Comparison of ENCODE assay signal across 8 cellular contexts in the genomic region with DNA sequence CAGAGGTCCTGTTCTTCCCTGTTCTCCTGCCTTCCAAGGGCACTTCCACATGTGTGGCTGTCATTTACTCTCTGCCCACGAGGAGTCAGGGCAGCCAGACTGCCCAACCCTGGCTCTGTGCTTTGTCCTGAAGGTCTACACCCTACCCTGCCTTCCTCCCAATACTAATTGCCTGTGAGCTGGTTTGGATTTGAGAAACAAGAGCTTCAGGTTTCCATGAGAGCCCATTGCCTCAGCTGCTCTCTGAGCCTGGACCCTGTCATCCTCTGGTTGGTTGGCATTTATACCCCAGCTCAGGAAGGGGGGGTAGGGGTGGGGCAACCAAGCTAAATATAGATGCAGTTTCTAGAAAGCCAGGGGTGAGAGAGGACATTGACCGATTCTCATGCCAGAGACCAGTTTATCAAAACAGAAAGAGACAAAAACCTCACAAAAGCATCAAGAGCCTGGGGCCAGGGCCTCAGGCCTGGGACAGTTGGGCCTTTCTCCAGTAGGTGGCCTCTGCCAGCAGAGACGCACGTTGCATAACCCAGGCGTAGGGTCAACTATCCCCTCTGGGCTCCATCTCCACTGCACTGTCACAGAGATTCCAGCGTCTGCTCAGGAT. TPM values are rescaled to one million over a fixed set of nuclear protein-coding genes. Genes with fewer than 3 reads are reported as not detected.
DNase-seq lines count a peak whose midpoint lies in the region; ATAC-seq and TF ChIP-seq lines count a peak whose summit lies in the region.

No MANE protein-coding gene starts in this region.

- CTCF ChIA-PET in activated CD8-positive, alpha-beta memory T cell treated with anti-CD3 and anti-CD28 coated beads, Interleukin-2, amount 10 ng/mL, durations not matched to agents 7 days and 5 days (lab: Charles Lee) = interaction anchor here (0.9 to 5.8 kb wide), 11 partner anchors 10 to 128 kb away, joined by 3 to 34 read pairs (median 4); a partner anchor contains a TSS
- CTCF ChIA-PET in CD8-positive, alpha-beta memory T cell (lab: Charles Lee) = interaction anchor here (0.7 to 2.7 kb wide), 3 partner anchors 21 to 79 kb away, joined by 3 to 10 read pairs (median 3); no protein-coding TSS in a partner anchor

- H3K9me3 Mint-ChIP-seq in activated CD8-positive, alpha-beta memory T cell treated with anti-CD3 and anti-CD28 coated beads, Interleukin-2, amount 10 ng/mL, durations not matched to agents 7 days and 5 days (ENCODE audit: low read depth) = no peaks in the 10 kb centered on the region
- no peaks in the 10 kb centered on the region for H3K9me3 Mint-ChIP-seq in chondrocyte (ENCODE audit: low read depth)
- no peaks in the 10 kb centered on the region for H3K9me3 Mint-ChIP-seq in CD8-positive, alpha-beta memory T cell

- no peak overlapping the region for H3K4me3 Mint-ChIP-seq in activated CD8-positive, alpha-beta memory T cell treated with anti-CD3 and anti-CD28 coated beads, Interleukin-2, amount 10 ng/mL, durations not matched to agents 7 days and 5 days
- H3K4me3 Mint-ChIP-seq in chondrocyte (ENCODE audit: unreplicated experiment) = no peak overlapping the region
- no peak overlapping the region for H3K4me3 Mint-ChIP-seq in CD8-positive, alpha-beta memory T cell

- H3K36me3 Mint-ChIP-seq in activated CD8-positive, alpha-beta memory T cell treated with anti-CD3 and anti-CD28 coated beads, Interleukin-2, amount 10 ng/mL, durations not matched to agents 7 days and 5 days = peaks cover 50% of the 10 kb centered on the region
- H3K36me3 Mint-ChIP-seq in chondrocyte (ENCODE audit: low read depth) = peaks cover under 1% of the 10 kb centered on the region
- H3K36me3 Mint-ChIP-seq in CD8-positive, alpha-beta memory T cell = no peaks in the 10 kb centered on the region

- no peaks in the 10 kb centered on the region for H3K9me3 ChIP-seq in muscle layer of colon (ENCODE audit: low read length)
- H3K9me3 ChIP-seq in CD8-positive, alpha-beta memory T cell (ENCODE audit: low read length) = no peaks in the 10 kb centered on the region

- TF ChIP-seq CTCF in LNCaP clone FGC (IDR thresholded peaks at IDR 0.05; ENCODE audit: control insufficient read depth, extremely low read depth, insufficient read depth) (0 out of 2 replicates have a peak, but pooled peaks have one; percentile 25), chondrocyte (IDR thresholded peaks at IDR 0.05) (peak; percentile 70)

- no peaks in the 10 kb centered on the region for H3K36me3 ChIP-seq in muscle layer of colon (ENCODE audit: insufficient read depth, low read length)
- H3K36me3 ChIP-seq in CD8-positive, alpha-beta memory T cell (ENCODE audit: insufficient read depth, low read length) = no peaks in the 10 kb centered on the region

- H3K27ac Mint-ChIP-seq in activated CD8-positive, alpha-beta memory T cell treated with anti-CD3 and anti-CD28 coated beads, Interleukin-2, amount 10 ng/mL, durations not matched to agents 7 days and 5 days = peak overlapping the region; percentile 73
- peak overlapping the region; percentile 45 for H3K27ac Mint-ChIP-seq in chondrocyte (ENCODE audit: unreplicated experiment)
- peak overlapping the region in 1 of 8 donors; percentile 27 for H3K27ac Mint-ChIP-seq in CD8-positive, alpha-beta memory T cell

- DNase-seq in activated CD8-positive, alpha-beta memory T cell treated with anti-CD3 and anti-CD28 coated beads, Interleukin-2, amount 10 ng/mL, durations not matched to agents 7 days and 5 days = no peak
- DNase-seq in activated CD8-positive, alpha-beta memory T cell treated with anti-CD3 and anti-CD28 coated beads, Interleukin-2, amount 50 U/mL, for 4 hours = no peak
- DNase-seq in LNCaP clone FGC (ENCODE audit: low read depth) (peak; percentile 21), chondrocyte (ENCODE audit: low spot score) (no peak), kidney glomerular epithelial cell (lab: John Stamatoyannopoulos, UW) (no peak)
- DNase-seq in CD8-positive, alpha-beta memory T cell = no peak

- POLR2A ChIA-PET in CD8-positive, alpha-beta memory T cell (lab: Charles Lee) = no interaction called here

- H3K27me3 ChIP-seq in muscle layer of colon (ENCODE audit: control insufficient read depth in 1 of 2, insufficient read depth in 2 of 2, low read length in 2 of 2) = no peaks in the 10 kb centered on the region
- H3K27me3 ChIP-seq in CD8-positive, alpha-beta memory T cell (ENCODE audit: insufficient read depth, low read length, poor library complexity, severe bottlenecking) = no peaks in the 10 kb centered on the region

- peak overlapping the region; percentile 57 for H3K27ac ChIP-seq in muscle layer of colon (ENCODE audit: low read depth, low read length)
- H3K27ac ChIP-seq in CD8-positive, alpha-beta memory T cell (ENCODE audit: low read depth, low read length) = no peak overlapping the region

- H3K4me1 Mint-ChIP-seq in activated CD8-positive, alpha-beta memory T cell treated with anti-CD3 and anti-CD28 coated beads, Interleukin-2, amount 10 ng/mL, durations not matched to agents 7 days and 5 days = peaks cover 69% of the 10 kb centered on the region
- peaks cover 22% of the 10 kb centered on the region for H3K4me1 Mint-ChIP-seq in chondrocyte (ENCODE audit: low read depth)
- H3K4me1 Mint-ChIP-seq in CD8-positive, alpha-beta memory T cell = no peaks in the 10 kb centered on the region

- peaks cover 15% of the 10 kb centered on the region for H3K4me1 ChIP-seq in muscle layer of colon (ENCODE audit: insufficient read depth, low read length)
- H3K4me1 ChIP-seq in CD8-positive, alpha-beta memory T cell (ENCODE audit: insufficient read depth, low read length) = no peaks in the 10 kb centered on the region

- H3K9ac ChIP-seq in muscle layer of colon (ENCODE audit: low read length) = no peak overlapping the region

- H3K27me3 Mint-ChIP-seq in activated CD8-positive, alpha-beta memory T cell treated with anti-CD3 and anti-CD28 coated beads, Interleukin-2, amount 10 ng/mL, durations not matched to agents 7 days and 5 days = no peaks in the 10 kb centered on the region
- no peaks in the 10 kb centered on the region for H3K27me3 Mint-ChIP-seq in chondrocyte (ENCODE audit: low read depth)
- no peaks in the 10 kb centered on the region for H3K27me3 Mint-ChIP-seq in CD8-positive, alpha-beta memory T cell

- H3K4me3 ChIP-seq in LNCaP clone FGC (ENCODE audit: low read depth, low read length) (no peak overlapping the region), muscle layer of colon (ENCODE audit: low read depth in 1 of 2, low read length in 2 of 2) (peak overlapping the region in 1 of 2 donors; percentile 25)
- H3K4me3 ChIP-seq in CD8-positive, alpha-beta memory T cell (ENCODE audit: low read length) = no peak overlapping the region

- no peak for ATAC-seq in activated CD8-positive, alpha-beta memory T cell treated with anti-CD3 and anti-CD28 coated beads, Interleukin-2, amount 10 ng/mL, durations not matched to agents 7 days and 5 days
- ATAC-seq in HG02981 (IDR thresholded peaks at IDR 0.05; ENCODE audit: unreplicated experiment) = no peak

RNA-seq across cellular contexts. Expression of a gene that starts 34.5 kb away (rescaled TPM):
- total RNA-seq in activated CD8-positive, alpha-beta memory T cell treated with anti-CD3 and anti-CD28 coated beads, Interleukin-2, amount 10 ng/mL, durations not matched to agents 7 days and 5 days = 10 to 100 TPM; 34.9 to 69.8 TPM
- 4.4 to 4.8 TPM (median 4.6 TPM) in 3 replicates for total RNA-seq in chondrocyte
- total RNA-seq in CD8-positive, alpha-beta memory T cell = 10 to 100 TPM; 79.6 to 83.4 TPM
- polyA plus RNA-seq in CD8-positive, alpha-beta memory T cell = 0.54 TPM

RNA-seq across cellular contexts. Expression of a gene that starts 50.6 kb away (rescaled TPM):
- 100 to 1,000 TPM; 226 to 284 TPM for total RNA-seq in activated CD8-positive, alpha-beta memory T cell treated with anti-CD3 and anti-CD28 coated beads, Interleukin-2, amount 10 ng/mL, durations not matched to agents 7 days and 5 days
- 79.1 to 93.2 TPM (median 89.6 TPM) in 3 replicates for total RNA-seq in chondrocyte
- 100 to 1,000 TPM; 206 to 207 TPM for total RNA-seq in CD8-positive, alpha-beta memory T cell
- polyA plus RNA-seq in CD8-positive, alpha-beta memory T cell = 23.1 TPM
